ENCODE assay signal across 2 cellular contexts in genomic region chr4:41963105-41963504, GRCh38.
TF ChIP-seq lines count a peak whose summit lies in the region.

No MANE protein-coding gene starts in this region.

TF ChIP-seq in SK-N-SH, 30 proteins besides CTCF, POLR2A, EP300 and RAD21 (continued from another document):
- TF ChIP-seq ZBTB33 (IDR thresholded peaks at IDR 0.05; ENCODE audit: borderline replicate concordance, low read depth) (no peak), TAF1 (IDR thresholded peaks at IDR 0.05; ENCODE audit: borderline replicate concordance, low read depth, low read length) (no peak), RXRA (IDR thresholded peaks at IDR 0.05; ENCODE audit: borderline replicate concordance, low read depth) (no peak), FOSL2 (IDR thresholded peaks at IDR 0.05; ENCODE audit: borderline replicate concordance, low read depth) (no peak)
- TF ChIP-seq, protein P1, sequence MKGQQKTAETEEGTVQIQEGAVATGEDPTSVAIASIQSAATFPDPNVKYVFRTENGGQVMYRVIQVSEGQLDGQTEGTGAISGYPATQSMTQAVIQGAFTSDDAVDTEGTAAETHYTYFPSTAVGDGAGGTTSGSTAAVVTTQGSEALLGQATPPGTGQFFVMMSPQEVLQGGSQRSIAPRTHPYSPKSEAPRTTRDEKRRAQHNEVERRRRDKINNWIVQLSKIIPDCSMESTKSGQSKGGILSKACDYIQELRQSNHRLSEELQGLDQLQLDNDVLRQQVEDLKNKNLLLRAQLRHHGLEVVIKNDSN (IDR thresholded peaks at IDR 0.05; ENCODE audit: borderline replicate concordance, low read depth), result no peak
TF ChIP-seq in SK-N-SH: peak in this region for 0.

TF ChIP-seq in SK-N-SH treated with all-trans-retinoic acid at 6 μM for 48 hours, 23 proteins besides CTCF, POLR2A, EP300 and RAD21 (continued from another document):
- TF ChIP-seq ESRRG (CRISPR knock-in tag; IDR thresholded peaks at IDR 0.05), result no peak
- no peak for TF ChIP-seq CSRNP3 (CRISPR knock-in tag; IDR thresholded peaks at IDR 0.05)
- no peak for TF ChIP-seq CSDC2 (CRISPR knock-in tag; IDR thresholded peaks at IDR 0.05)
- no peak for TF ChIP-seq ZFP3 (CRISPR knock-in tag; IDR thresholded peaks at IDR 0.05)
- no peak for TF ChIP-seq OSR1 (CRISPR knock-in tag; IDR thresholded peaks at IDR 0.05)
